ENCODE assay signal across 7 cellular contexts in genomic region chr7:134992626-134993179, GRCh38. TPM values are rescaled to one million over a fixed set of nuclear protein-coding genes. Genes with fewer than 3 reads are reported as not detected.
A peak's percentile ranks its signal among the peaks of the same experiment; 100 is the strongest.
DNase-seq lines count a peak whose midpoint lies in the region; ATAC-seq, FAIRE-seq and TF ChIP-seq lines count a peak whose summit lies in the region.

No MANE protein-coding gene starts in this region.

- peaks cover 15 to 62% (median 56%) of the 10 kb centered on the region in 3 donors for H3K4me1 ChIP-seq in pancreas
- peaks cover 7% of the 10 kb centered on the region for H3K4me1 ChIP-seq in GM23338 (ENCODE audit: insufficient read depth)

- H3F3A ChIP-seq in GM23338 (replicated peaks; ENCODE audit: low read depth) = no peaks in the 10 kb centered on the region

- DNase-seq in pancreas = no peak
- no peak for DNase-seq in DMS79 (lab: John Stamatoyannopoulos, UW)
- DNase-seq in GM23338 (ENCODE audit: low spot score) = no peak
- no peak for DNase-seq in KG1 (lab: John Stamatoyannopoulos, UW)

- no peaks in the 10 kb centered on the region for H3K9me3 ChIP-seq in pancreas

- peaks cover 13% of the 10 kb centered on the region for H3K36me3 Mint-ChIP-seq in activated naive CD4-positive, alpha-beta T cell treated with anti-CD3 and anti-CD28 coated beads, Interleukin-2, amount 50 U/mL, for 24 hours
- peaks cover 6% of the 10 kb centered on the region; the same call in 2 of the 3 replicates for H3K36me3 Mint-ChIP-seq in GM23338 (ENCODE audit: low read depth)

- 17 to 24% methylated on average over 6 of the region's 6 CpGs for WGBS in pancreas, 2 donors

- no peaks in the 10 kb centered on the region for H3K27me3 ChIP-seq in pancreas
- H3K27me3 ChIP-seq in GM23338 (ENCODE audit: insufficient read depth) = no peaks in the 10 kb centered on the region

- TF ChIP-seq CTCF in pancreas (IDR thresholded peaks at IDR 0.05) = no peak
- no peak for TF ChIP-seq CTCF in GM23338 (conservative IDR thresholded peaks at IDR 0.05; ENCODE audit: low read depth in 2 of 2)

- H3K27ac ChIP-seq in pancreas = peak overlapping the region; percentile 5 to 74 (median 58)
- H3K27ac ChIP-seq in GM23338 (ENCODE audit: low read depth) = no peak overlapping the region

- peak overlapping the region; percentile 59 for H3K4me3 Mint-ChIP-seq in activated naive CD4-positive, alpha-beta T cell treated with anti-CD3 and anti-CD28 coated beads, Interleukin-2, amount 50 U/mL, for 24 hours
- no peak overlapping the region for H3K4me3 Mint-ChIP-seq in GM23338

- FAIRE-seq in pancreas (lab: Jason Lieb, UNC) = no peak

- H3K4me3 ChIP-seq in pancreas (no peak overlapping the region), GM23338 (no peak overlapping the region)

- peaks cover 5% of the 10 kb centered on the region for H3K79me2 ChIP-seq in GM23338 (replicated peaks; ENCODE audit: insufficient read depth)

- H4K20me1 ChIP-seq in GM23338 (replicated peaks; ENCODE audit: insufficient read depth) = no peaks in the 10 kb centered on the region; the same call in 1 of the 2 replicates

- H3K4me1 Mint-ChIP-seq in activated naive CD4-positive, alpha-beta T cell treated with anti-CD3 and anti-CD28 coated beads, Interleukin-2, amount 50 U/mL, for 24 hours = peaks cover 92% of the 10 kb centered on the region
- peaks cover 3% of the 10 kb centered on the region; the same call in 2 of the 3 replicates for H3K4me1 Mint-ChIP-seq in GM23338

- peak overlapping the region; percentile 93 for H3K27ac Mint-ChIP-seq in activated naive CD4-positive, alpha-beta T cell treated with anti-CD3 and anti-CD28 coated beads, Interleukin-2, amount 50 U/mL, for 24 hours
- H3K27ac Mint-ChIP-seq in GM23338 = no peak overlapping the region

- no peaks in the 10 kb centered on the region for H3K9me2 ChIP-seq in GM23338 (ENCODE audit: insufficient read depth)

- ATAC-seq in HG02981 (IDR thresholded peaks at IDR 0.05; ENCODE audit: unreplicated experiment) (peak; percentile 65), pancreas (peak; percentile 30 to 67 (median 42)), GM23338 (no peak)

- intact Hi-C loops in pancreas (cut with DNase I) = loop anchor here in 1 of 3 donors (10.0 kb wide), 1 partner anchor 172 kb away; no protein-coding TSS in a partner anchor

- H3K27me3 Mint-ChIP-seq in activated naive CD4-positive, alpha-beta T cell treated with anti-CD3 and anti-CD28 coated beads, Interleukin-2, amount 50 U/mL, for 24 hours = no peaks in the 10 kb centered on the region
- H3K27me3 Mint-ChIP-seq in GM23338 (ENCODE audit: insufficient read depth, low read depth, poor library complexity) = no peaks in the 10 kb centered on the region

- H3K4me2 ChIP-seq in GM23338 = no peak overlapping the region

- no peak overlapping the region for H2AFZ ChIP-seq in GM23338

- H3K36me3 ChIP-seq in pancreas (no peaks in the 10 kb centered on the region), GM23338 (ENCODE audit: insufficient read depth) (peaks cover 11% of the 10 kb centered on the region; the same call in 1 of the 2 replicates)

- H3K9me3 Mint-ChIP-seq in activated naive CD4-positive, alpha-beta T cell treated with anti-CD3 and anti-CD28 coated beads, Interleukin-2, amount 50 U/mL, for 24 hours = no peaks in the 10 kb centered on the region
- no peaks in the 10 kb centered on the region for H3K9me3 Mint-ChIP-seq in GM23338

- peak; percentile 45 for TF ChIP-seq POLR2A in GM19193 (IDR thresholded peaks at IDR 0.05; ENCODE audit: extremely low read depth, insufficient read depth, insufficient read length)

TF ChIP-seq in GM23338, 12 proteins besides CTCF, POLR2A, EP300 and RAD21:
- TF ChIP-seq ETS1 (IDR thresholded peaks at IDR 0.05) = no peak
- TF ChIP-seq EZH2 (IDR thresholded peaks at IDR 0.05; ENCODE audit: low read depth, unreplicated experiment) = no peak
- no peak for TF ChIP-seq ZNF114 (CRISPR knock-in tag; IDR thresholded peaks at IDR 0.05)
- no peak for TF ChIP-seq EZH2phosphoT487 (IDR thresholded peaks at IDR 0.05; ENCODE audit: unreplicated experiment)

RNA-seq across cellular contexts. Expression of gene AGBL3, which starts 6.4 kb away (rescaled TPM):
- total RNA-seq in pancreas = 1 to 10 TPM in 5 of 6 donors, under 1 TPM in 1; 0.95 to 4.1 (median 2.7) TPM
- 1 to 10 TPM in 1 of 2 donors, under 1 TPM in 1; 0.91 to 4.4 TPM for polyA plus RNA-seq in pancreas
- 3.2 and 4.5 TPM in 2 replicates for total RNA-seq in GM23338 (2014; rRNA removed; shearing (Covaris generic))
- 5.6 and 5.9 TPM in 2 replicates for polyA plus RNA-seq in GM23338 (2016; fragmentation: Nextera tagmentation; extraction: Ambion mirVana)
